8 cellular contexts compared by ENCODE assay signal in genomic region chr16:48611329-48612137, GRCh38. TPM values are rescaled to one million over a fixed set of nuclear protein-coding genes. Genes with fewer than 3 reads are reported as not detected.
DNase-seq lines count a peak whose midpoint lies in the region; ATAC-seq and TF ChIP-seq lines count a peak whose summit lies in the region.

No MANE protein-coding gene starts in this region.

- WGBS in heart left ventricle, 4 donors, result 51 to 71% (median 56%) methylated on average over 5 of the region's 5 CpGs

- H3K4me3 ChIP-seq in MM.1S (ENCODE audit: low read length) (no peak overlapping the region), heart left ventricle (no peak overlapping the region)

- H3K27me3 ChIP-seq in MM.1S (replicated peaks; ENCODE audit: insufficient read depth, low read length), result no peaks in the 10 kb centered on the region
- no peaks in the 10 kb centered on the region for H3K27me3 ChIP-seq in heart left ventricle

- H3F3A ChIP-seq in MM.1S (ENCODE audit: insufficient read depth, low read length), result peaks cover 42% of the 10 kb centered on the region

- H3K9me2 ChIP-seq in MM.1S (replicated peaks; ENCODE audit: insufficient read depth, low read length), result no peaks in the 10 kb centered on the region

- peak overlapping the region; percentile 38; the same call in 1 of the 2 replicates for H2AFZ ChIP-seq in MM.1S (ENCODE audit: low read length)

- no peaks in the 10 kb centered on the region for H3K9me3 ChIP-seq in MM.1S (replicated peaks; ENCODE audit: insufficient read depth, low read length)
- H3K9me3 ChIP-seq in heart left ventricle, result no peaks in the 10 kb centered on the region

- H4K20me1 ChIP-seq in MM.1S (ENCODE audit: insufficient read depth, low read length), result 0 out of 2 replicates have a peak, but pooled peaks cover 8% of the 10 kb centered on the region

- TF ChIP-seq POLR2A in heart left ventricle (IDR thresholded peaks at IDR 0.05), result no peak

- TF ChIP-seq CTCF in MM.1S (IDR thresholded peaks at IDR 0.05; ENCODE audit: low read length) (no peak), heart left ventricle (IDR thresholded peaks at IDR 0.05) (no peak)

- ATAC-seq in GM18502 (IDR thresholded peaks at IDR 0.05; ENCODE audit: poor library complexity, unreplicated experiment) (peak; percentile 45), heart left ventricle (peak in 3 of 4 donors; percentile 12 to 59 (median 14))

- H3K4me1 ChIP-seq in MM.1S (ENCODE audit: low read length) (peaks cover 43% of the 10 kb centered on the region), heart left ventricle (peaks cover 3 to 64% (median 34%) of the 10 kb centered on the region in 12 donors)

- H3K9ac ChIP-seq in MM.1S (ENCODE audit: low read length), result peak overlapping the region; percentile 25; the same call in 1 of the 2 replicates

- peak overlapping the region; percentile 66 for H3K27ac ChIP-seq in MM.1S (ENCODE audit: low read length)
- H3K27ac ChIP-seq in heart left ventricle, result peak overlapping the region in 11 of 12 donors; percentile 50 to 94 (median 82)

- intact Hi-C loops in heart left ventricle (cut with DNase I), result loop anchor here in 4 of 10 donors (2.0 to 10.0 kb wide), 4 partner anchors 54 to 1467 kb away; partner anchors contain the start of genes SIAH1 (in 2 of the 4) and NETO2 (in 1 of the 4)

- DNase-seq in MM.1S (peak; percentile 50), heart left ventricle (peak in 2 of 5 donors; percentile 24 to 43), mesenteric fat pad (ENCODE audit: low spot score) (no peak), SW 1271 (lab: John Stamatoyannopoulos, UW) (no peak), NCI-H1105 treated with DMSO at 0.1 percent for 48 hours (lab: John Stamatoyannopoulos, UW) (no peak)
- peak; percentile 57 to 63 for DNase-seq in activated CD8-positive, alpha-beta memory T cell treated with anti-CD3 and anti-CD28 coated beads for 4 hours (ENCODE audit: low read depth in 2 of 2)
- peak; percentile 38 to 53 (median 42) for DNase-seq in stimulated activated CD4-positive, alpha-beta T cell treated with anti-CD3 and anti-CD28 coated beads, TNF-alpha, amount 100 ng/mL, for 1 hour (ENCODE audit: low read depth in 3 of 3, low spot score in 1 of 3)

- peak overlapping the region; percentile 55 for H3K4me2 ChIP-seq in MM.1S (ENCODE audit: low read depth, low read length)

- H3K36me3 ChIP-seq in MM.1S (replicated peaks; ENCODE audit: insufficient read depth, low read length), result no peaks in the 10 kb centered on the region
- no peaks in the 10 kb centered on the region for H3K36me3 ChIP-seq in heart left ventricle

- H3K79me2 ChIP-seq in MM.1S (ENCODE audit: low read length), result peaks cover 29% of the 10 kb centered on the region

RNA-seq across cellular contexts. Expression of gene N4BP1, which starts 1.6 kb away (rescaled TPM):
- total RNA-seq in heart left ventricle (10 to 100 TPM; 14.9 to 28.7 (median 20.8) TPM), mesenteric fat pad (44.8 TPM)
- 1 to 10 TPM; 5.4 to 9.7 TPM for polyA plus RNA-seq in heart left ventricle

Comparison
In these comparisons a context has a peak if more than half of its experiments do, and no peak if none do; other contexts are left out.
1. DNase-seq: peak in MM.1S (single experiment), activated CD8-positive, alpha-beta memory T cell treated with anti-CD3 and anti-CD28 coated beads for 4 hours (2 of 2) and stimulated activated CD4-positive, alpha-beta T cell treated with anti-CD3 and anti-CD28 coated beads, TNF-alpha, amount 100 ng/mL, for 1 hour (3 of 3); none in mesenteric fat pad (single experiment), SW 1271 (0 of 2) and NCI-H1105 treated with DMSO at 0.1 percent for 48 hours (single experiment).